ENCODE assay signal across 8 cellular contexts in genomic region chr2:86719637-86720540, GRCh38. TPM values are rescaled to one million over a fixed set of nuclear protein-coding genes. Genes with fewer than 3 reads are reported as not detected.
DNase-seq lines count a peak whose midpoint lies in the region; ATAC-seq and TF ChIP-seq lines count a peak whose summit lies in the region.
"Not testable (repeated sequence)": the region's sequence is repeated elsewhere in the genome, so short reads cannot be mapped to it uniquely, and the experiment has no call there.

A gene with protein sequence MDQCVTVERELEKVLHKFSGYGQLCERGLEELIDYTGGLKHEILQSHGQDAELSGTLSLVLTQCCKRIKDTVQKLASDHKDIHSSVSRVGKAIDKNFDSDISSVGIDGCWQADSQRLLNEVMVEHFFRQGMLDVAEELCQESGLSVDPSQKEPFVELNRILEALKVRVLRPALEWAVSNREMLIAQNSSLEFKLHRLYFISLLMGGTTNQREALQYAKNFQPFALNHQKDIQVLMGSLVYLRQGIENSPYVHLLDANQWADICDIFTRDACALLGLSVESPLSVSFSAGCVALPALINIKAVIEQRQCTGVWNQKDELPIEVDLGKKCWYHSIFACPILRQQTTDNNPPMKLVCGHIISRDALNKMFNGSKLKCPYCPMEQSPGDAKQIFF (plus strand): TSS chr2:86720291. CDS start chr2:86720668, 377 bp downstream.

- peak within 1 kb of the TSS in 1 of 2 experiments; percentile 28 for H3K14ac ChIP-seq in mesenchymal stem cell (ENCODE audit: low read length in 2 of 2)

- peak within 1 kb of the TSS; percentile 83 to 92 (median 86) for H3K4me3 Mint-ChIP-seq in CD8-positive, alpha-beta memory T cell

- not testable (repeated sequence) for H3K79me1 ChIP-seq in mesenchymal stem cell (replicated peaks; ENCODE audit: low read length, poor library complexity, severe bottlenecking)

- H2AK5ac ChIP-seq in mesenchymal stem cell (ENCODE audit: low read length, severe bottlenecking), result not testable (repeated sequence)

- CTCF ChIA-PET in CD8-positive, alpha-beta memory T cell (lab: Charles Lee), result not testable (repeated sequence)

- H2BK5ac ChIP-seq in mesenchymal stem cell (ENCODE audit: low read depth, low read length, poor library complexity, severe bottlenecking), result not testable (repeated sequence)

- not testable (repeated sequence) for H3K9me3 Mint-ChIP-seq in CD8-positive, alpha-beta memory T cell

- H3K4me1 Mint-ChIP-seq in CD8-positive, alpha-beta memory T cell, result peaks cover 4 to 13% (median 5%) of the 10 kb centered on the region in 3 donors

- not testable (repeated sequence) for H3K27me3 Mint-ChIP-seq in CD8-positive, alpha-beta memory T cell

- not testable (repeated sequence) for H2BK15ac ChIP-seq in mesenchymal stem cell (ENCODE audit: low read depth, poor library complexity, severe bottlenecking)

- H3K4me1 ChIP-seq in CD8-positive, alpha-beta memory T cell (ENCODE audit: insufficient read depth, low read length); OCI-LY3 (ENCODE audit: low read length); endocrine pancreas (ENCODE audit: control insufficient read depth, insufficient read depth, low read length); mesenchymal stem cell (ENCODE audit: control insufficient read depth, insufficient read depth, low read depth, low read length): not testable (repeated sequence)

- not testable (repeated sequence) for H4K91ac ChIP-seq in mesenchymal stem cell (ENCODE audit: low read length)

- H3K79me2 ChIP-seq in OCI-LY3 (ENCODE audit: low read length), result peaks cover 21% of the 10 kb centered on the region

- H3K4me3 ChIP-seq in CD8-positive, alpha-beta memory T cell (ENCODE audit: low read length), result peak within 1 kb of the TSS; percentile 62
- peak within 1 kb of the TSS; percentile 80 for H3K4me3 ChIP-seq in OCI-LY3 (ENCODE audit: low read length)
- peak within 1 kb of the TSS; percentile 76 for H3K4me3 ChIP-seq in endocrine pancreas (ENCODE audit: control insufficient read depth, insufficient read depth, low read length)
- H3K4me3 ChIP-seq in mesenchymal stem cell (ENCODE audit: insufficient read depth in 1 of 2, low read depth in 1 of 2, low read length in 2 of 2), result peak within 1 kb of the TSS; percentile 73

- H3K27me3 ChIP-seq in CD8-positive, alpha-beta memory T cell (ENCODE audit: insufficient read depth, low read length, poor library complexity, severe bottlenecking); OCI-LY3 (ENCODE audit: low read depth, low read length); endocrine pancreas (ENCODE audit: control insufficient read depth, insufficient read depth, low read length); mesenchymal stem cell (ENCODE audit: control insufficient read depth in 1 of 2, insufficient read depth in 1 of 2, low read length in 2 of 2): not testable (repeated sequence)

- H3K36me3 Mint-ChIP-seq in CD8-positive, alpha-beta memory T cell, result not testable (repeated sequence)

- ATAC-seq in GM19468 (IDR thresholded peaks at IDR 0.05; ENCODE audit: extremely low read depth, unreplicated experiment), result peak; percentile 84

- H4K8ac ChIP-seq in mesenchymal stem cell (ENCODE audit: low read length), result not testable (repeated sequence)

- not testable (repeated sequence) for H3K36me3 ChIP-seq in CD8-positive, alpha-beta memory T cell (ENCODE audit: insufficient read depth, low read length); OCI-LY3 (replicated peaks; ENCODE audit: low read depth, low read length); endocrine pancreas (ENCODE audit: control insufficient read depth, insufficient read depth, low read length); mesenchymal stem cell (ENCODE audit: control insufficient read depth in 1 of 2, insufficient read depth in 2 of 2, low read depth in 1 of 2, low read length in 2 of 2)

- POLR2A ChIA-PET in CD8-positive, alpha-beta memory T cell (lab: Charles Lee), result not testable (repeated sequence)

- 0% methylated on average over 8 of the region's 95 CpGs for WGBS in mesenchymal stem cell

- H3K27ac ChIP-seq in CD8-positive, alpha-beta memory T cell (ENCODE audit: low read depth, low read length), result peak within 1 kb of the TSS; percentile 38
- peak within 1 kb of the TSS; percentile 73 for H3K27ac ChIP-seq in OCI-LY3 (ENCODE audit: low read length)
- peak within 1 kb of the TSS; percentile 64 for H3K27ac ChIP-seq in mesenchymal stem cell (ENCODE audit: low read length, poor library complexity, severe bottlenecking)

- H4K20me1 ChIP-seq in OCI-LY3 (ENCODE audit: insufficient read depth, low read length), result not testable (repeated sequence)

- H3K23ac ChIP-seq in mesenchymal stem cell (ENCODE audit: low read length in 2 of 2), result not testable (repeated sequence)

- not testable (repeated sequence) for H3K9me3 ChIP-seq in CD8-positive, alpha-beta memory T cell (ENCODE audit: low read length); OCI-LY3 (ENCODE audit: insufficient read depth, low read length); endocrine pancreas (ENCODE audit: control insufficient read depth, low read length); mesenchymal stem cell (ENCODE audit: control insufficient read depth, low read length)

- H3K9ac ChIP-seq in OCI-LY3 (ENCODE audit: low read length) (peak within 1 kb of the TSS; percentile 75), endocrine pancreas (ENCODE audit: control insufficient read depth, insufficient read depth, low read length) (peak within 1 kb of the TSS; percentile 41), mesenchymal stem cell (ENCODE audit: low read length) (peak within 1 kb of the TSS; percentile 76)

- peak; percentile 89 to 96 (median 94) for DNase-seq in CD8-positive, alpha-beta memory T cell
- DNase-seq in HS-5 (ENCODE audit: low read depth) (peak; percentile 39), mesenchymal stem cell (peak; percentile 94)
- peak; percentile 77 for DNase-seq in activated CD8-positive, alpha-beta memory T cell treated with anti-CD3 and anti-CD28 coated beads, Interleukin-2, amount 50 U/mL, for 24 hours (ENCODE audit: extremely low read depth)
- peak; percentile 70 to 92 (median 88) for DNase-seq in stimulated activated CD4-positive, alpha-beta T cell treated with anti-CD3 and anti-CD28 coated beads, TNF-alpha, amount 100 ng/mL, for 48 hours (ENCODE audit: low read depth in 3 of 3)

- not testable (repeated sequence) for H2AFZ ChIP-seq in OCI-LY3 (ENCODE audit: low read depth, low read length); mesenchymal stem cell (ENCODE audit: low read depth, low read length)

- peak within 1 kb of the TSS in 7 of 8 donors; percentile 63 to 96 (median 83) for H3K27ac Mint-ChIP-seq in CD8-positive, alpha-beta memory T cell

- peak within 1 kb of the TSS in 1 of 2 experiments; percentile 82 for H3K18ac ChIP-seq in mesenchymal stem cell (ENCODE audit: low read depth in 1 of 2, low read length in 2 of 2)

- H3K4me2 ChIP-seq in OCI-LY3 (ENCODE audit: low read length) (peak within 1 kb of the TSS; percentile 72), mesenchymal stem cell (ENCODE audit: low read length, poor library complexity, severe bottlenecking) (peak within 1 kb of the TSS; percentile 63)

- H3K4ac ChIP-seq in mesenchymal stem cell (ENCODE audit: low read depth in 1 of 2, low read length in 2 of 2), result not testable (repeated sequence)

- H2BK120ac ChIP-seq in mesenchymal stem cell (ENCODE audit: low read depth, low read length), result not testable (repeated sequence)

- not testable (repeated sequence) for TF ChIP-seq CTCF in OCI-LY3 (IDR thresholded peaks at IDR 0.05; ENCODE audit: low read depth, low read length)

- H2BK12ac ChIP-seq in mesenchymal stem cell (ENCODE audit: low read length in 2 of 2), result not testable (repeated sequence)

RNA-seq across cellular contexts. Expression of the gene that starts here (rescaled TPM):
- 10 to 100 TPM; 57.7 to 63.5 TPM for total RNA-seq in CD8-positive, alpha-beta memory T cell
- polyA plus RNA-seq in CD8-positive, alpha-beta memory T cell, result 20.7 TPM
- polyA plus RNA-seq in mesenchymal stem cell (2013, experiment 1 of 2), result 9.3 TPM
- 9.9 TPM for polyA plus RNA-seq in mesenchymal stem cell (2013, experiment 2 of 2)

Comparison
In these comparisons a context has a peak if more than half of its experiments do, and no peak if none do; other contexts are left out.
1. Peak in every context shown above with its lines: DNase-seq, ATAC-seq, H3K4me3 ChIP-seq and H3K27ac ChIP-seq.
2. DNase-seq: peak in every context shown above with its lines; median percentile 94 in CD8-positive, alpha-beta memory T cell; 94 in mesenchymal stem cell; 88 in stimulated activated CD4-positive, alpha-beta T cell treated with anti-CD3 and anti-CD28 coated beads, TNF-alpha, amount 100 ng/mL, for 48 hours; 77 in activated CD8-positive, alpha-beta memory T cell treated with anti-CD3 and anti-CD28 coated beads, Interleukin-2, amount 50 U/mL, for 24 hours; 39 in HS-5.